1 cellular context compared by ENCODE assay signal in genomic region chr5:173917788-173918786, GRCh38.
A peak's percentile ranks its signal among the peaks of the same experiment; 100 is the strongest.
TF ChIP-seq lines count a peak whose summit lies in the region.

No MANE protein-coding gene starts in this region.

TF ChIP-seq in K562, 482 proteins besides CTCF, POLR2A, EP300 and RAD21 (continued from another document and continues in another):
- peak; percentile 100 for TF ChIP-seq PRDM10 (IDR thresholded peaks at IDR 0.05; ENCODE audit: partially characterized antibody)
- TF ChIP-seq ZNF655 (CRISPR knock-in tag; IDR thresholded peaks at IDR 0.05): no peak
- TF ChIP-seq ZNF512 (tag; IDR thresholded peaks at IDR 0.05): no peak
- TF ChIP-seq HLTF (IDR thresholded peaks at IDR 0.05): no peak
- no peak for TF ChIP-seq MLX (CRISPR knock-in tag; conservative IDR thresholded peaks at IDR 0.05)
- no peak for TF ChIP-seq GMEB1 (CRISPR knock-in tag; IDR thresholded peaks at IDR 0.05)
- no peak for TF ChIP-seq CLOCK (CRISPR knock-in tag; IDR thresholded peaks at IDR 0.05; ENCODE audit: borderline replicate concordance)
- TF ChIP-seq ZNF24 (IDR thresholded peaks at IDR 0.05): no peak
- TF ChIP-seq IRF2 (CRISPR knock-in tag; IDR thresholded peaks at IDR 0.05): no peak
- no peak for TF ChIP-seq FOXO4 (CRISPR knock-in tag; IDR thresholded peaks at IDR 0.05)
- TF ChIP-seq PHB (CRISPR knock-in tag; IDR thresholded peaks at IDR 0.05): no peak
- TF ChIP-seq ZNF436 (CRISPR knock-in tag; IDR thresholded peaks at IDR 0.05): no peak
- no peak for TF ChIP-seq ZFP91 (CRISPR knock-in tag; IDR thresholded peaks at IDR 0.05)
- TF ChIP-seq PKNOX1 (IDR thresholded peaks at IDR 0.05): no peak
- peak; percentile 49 for TF ChIP-seq POLR2G (IDR thresholded peaks at IDR 0.05; ENCODE audit: low read depth, low read length)
- TF ChIP-seq KLF6 (CRISPR knock-in tag; IDR thresholded peaks at IDR 0.05; ENCODE audit: borderline replicate concordance): no peak
- no peak for TF ChIP-seq NCOA2 (IDR thresholded peaks at IDR 0.05; ENCODE audit: partially characterized antibody in 2 of 2)
- no peak for TF ChIP-seq ETS1 (conservative IDR thresholded peaks at IDR 0.05; ENCODE audit: control insufficient read depth, low read depth, low read length)
- TF ChIP-seq CBX8 (IDR thresholded peaks at IDR 0.05; ENCODE audit: borderline replicate concordance, extremely low read depth, low read depth, low read length, poor library complexity, severe bottlenecking): no peak
- TF ChIP-seq E2F6 (IDR thresholded peaks at IDR 0.05; ENCODE audit: borderline replicate concordance in 1 of 2, extremely low read depth in 1 of 2, insufficient read depth in 1 of 2, insufficient read length in 1 of 2, low read depth in 1 of 2, low read length in 1 of 2, poor library complexity in 1 of 2, severe bottlenecking in 1 of 2): no peak
- TF ChIP-seq PYGO2 (tag; IDR thresholded peaks at IDR 0.05): no peak
- peak; percentile 18 for TF ChIP-seq HDAC3 (IDR thresholded peaks at IDR 0.05; ENCODE audit: borderline replicate concordance, partially characterized antibody)
- no peak for TF ChIP-seq RFX7 (CRISPR knock-in tag; IDR thresholded peaks at IDR 0.05)
- peak; percentile 55 for TF ChIP-seq RBFOX2 (IDR thresholded peaks at IDR 0.05; ENCODE audit: low read depth, low read length)
- TF ChIP-seq CGGBP1 (CRISPR knock-in tag; IDR thresholded peaks at IDR 0.05): no peak
- TF ChIP-seq TFE3 (CRISPR knock-in tag; IDR thresholded peaks at IDR 0.05): no peak; the same call in 1 of the 2 replicates
- 0 out of 2 replicates have a peak, but pooled peaks have one; percentile 42 for TF ChIP-seq SREBF1 (IDR thresholded peaks at IDR 0.05; ENCODE audit: borderline replicate concordance, low read depth, low read length)
- 0 out of 4 replicates have a peak, but pooled peaks of 1 of the 2 experiments have one; percentile 28 for TF ChIP-seq MCM7 (IDR thresholded peaks at IDR 0.05)
- peak; percentile 92 for TF ChIP-seq TCF7L2 (IDR thresholded peaks at IDR 0.05; ENCODE audit: low read depth, low read length)
- TF ChIP-seq XRCC4 (IDR thresholded peaks at IDR 0.05; ENCODE audit: extremely low read depth, insufficient read depth, insufficient read length): no peak
